In genomic region chr10:132972986-132973902, GRCh38 we compare ENCODE assay signal across 12 cellular contexts.
"Had no signal": no experiment of that assay in that cellular context is flagged by ENCODE, and none has a peak within 500 bp of the region (broad histone marks: within the 10 kb centered on the region; RNA-seq: fewer than 3 reads in every experiment).

No MANE protein-coding gene starts in this region.

- ATAC-seq: foreskin keratinocyte, heart left ventricle, pancreas had no signal

- H3K4me1 Mint-ChIP-seq: stimulated activated memory B cell treated with anti-CD40 and anti-IgM and Interleukin-4, amounts not matched to agents 10 μg/mL and 1 μg/mL and 100 μg/mL, for 72 hours had no signal

- H3K27ac Mint-ChIP-seq: nephron progenitor cell; stimulated activated memory B cell treated with anti-CD40 and anti-IgM and Interleukin-4, amounts not matched to agents 10 μg/mL and 1 μg/mL and 100 μg/mL, for 72 hours; T-helper 1 cell treated with Interleukin-12 subunit alpha and Interleukin-12 subunit beta and Interleukin-4 antibody, amounts not matched to agents 30 μg/mL and 1 μg/mL, for 36 hours had no signal

- H3K9me3 Mint-ChIP-seq: T-helper 1 cell treated with Interleukin-12 subunit alpha and Interleukin-12 subunit beta and Interleukin-4 antibody, amounts not matched to agents 30 μg/mL and 1 μg/mL, for 36 hours had no signal

- H3K4me3 Mint-ChIP-seq: stimulated activated memory B cell treated with anti-CD40 and anti-IgM and Interleukin-4, amounts not matched to agents 10 μg/mL and 1 μg/mL and 100 μg/mL, for 72 hours; T-helper 1 cell treated with Interleukin-12 subunit alpha and Interleukin-12 subunit beta and Interleukin-4 antibody, amounts not matched to agents 30 μg/mL and 1 μg/mL, for 36 hours had no signal

- DNase-seq: activated CD4-positive, alpha-beta T cell treated with anti-CD3 and anti-CD28 coated beads, Interleukin-2, amount 50 U/mL, for 48 hours; activated T-cell treated with anti-CD3 and anti-CD28 coated beads, Interleukin-2, amount 50 U/mL, for 48 hours; colonic mucosa; effector CD4-positive, alpha-beta T cell; foreskin keratinocyte; mesenchymal stem cell; nephron progenitor cell; small intestine had no signal

- H3K36me3 Mint-ChIP-seq: stimulated activated memory B cell treated with anti-CD40 and anti-IgM and Interleukin-4, amounts not matched to agents 10 μg/mL and 1 μg/mL and 100 μg/mL, for 72 hours had no signal
